14 cellular contexts compared by ENCODE assay signal in the genomic region with DNA sequence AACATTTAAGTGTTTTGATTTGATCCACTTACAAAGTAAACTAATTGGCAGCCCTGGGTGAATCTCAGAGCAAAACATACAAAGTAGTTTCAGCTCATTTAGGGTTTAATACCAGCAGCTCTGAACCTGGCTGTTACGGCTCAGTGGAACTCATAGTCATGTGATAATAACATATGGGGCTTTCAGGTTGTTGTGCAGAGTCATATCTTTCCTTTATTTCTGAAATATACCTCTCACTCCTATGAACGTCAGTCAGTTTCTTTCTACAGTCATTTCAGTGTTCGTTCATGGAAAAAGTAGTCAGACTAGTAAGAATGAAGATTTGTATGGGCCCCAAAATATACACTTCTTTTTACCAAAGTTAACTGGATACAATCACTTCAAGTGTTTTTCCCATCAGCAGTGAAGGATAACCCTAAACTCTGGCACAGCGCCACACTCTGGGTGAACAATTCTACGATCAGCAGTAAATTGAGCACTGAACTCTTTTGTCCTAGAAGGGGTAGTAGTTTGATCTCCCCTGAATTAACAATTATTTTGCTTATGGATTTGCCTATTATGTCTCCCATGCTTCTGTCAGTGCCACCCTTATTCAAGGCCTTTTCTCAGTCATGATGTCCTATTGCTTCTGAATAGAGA.
DNase-seq lines count a peak whose midpoint lies in the region; ATAC-seq and TF ChIP-seq lines count a peak whose summit lies in the region.
"Had no signal": no experiment of that assay in that cellular context is flagged by ENCODE, and none has a peak within 500 bp of the region (broad histone marks: within the 10 kb centered on the region; RNA-seq: fewer than 3 reads in every experiment).

No MANE protein-coding gene starts in this region.

- H3K9me3 ChIP-seq in H9 (ENCODE audit: control insufficient read depth, low read depth, low read length), result no peaks in the 10 kb centered on the region
- no peaks in the 10 kb centered on the region for H3K9me3 ChIP-seq in thyroid gland
- H3K9me3 ChIP-seq: heart right ventricle, spleen had no signal

- no peak overlapping the region for H2AFZ ChIP-seq in H9 (ENCODE audit: low read length)
- H2AFZ ChIP-seq: PC-9 had no signal

- no peak overlapping the region for H3K23ac ChIP-seq in H9 (ENCODE audit: insufficient read length, low read depth, low read length)

- H4K5ac ChIP-seq in H9 (ENCODE audit: insufficient read length, low read depth, low read length), result no peak overlapping the region

- H4K20me1 ChIP-seq in H9 (ENCODE audit: control insufficient read depth, insufficient read depth, insufficient read length), result no peaks in the 10 kb centered on the region

- peak; percentile 11 for DNase-seq in NCI-H82 (lab: John Stamatoyannopoulos, UW)
- DNase-seq in NCI-H82 treated with DMSO at 0.1 percent for 48 hours (lab: John Stamatoyannopoulos, UW; ENCODE audit: unreplicated experiment), result no peak
- no peak for DNase-seq in H9
- peak; percentile 25 to 34 for DNase-seq in thyroid gland
- no peak for DNase-seq in SKM-1 (lab: John Stamatoyannopoulos, UW; ENCODE audit: unreplicated experiment)
- no peak for DNase-seq in hepatic stellate cell (ENCODE audit: low spot score)
- no peak for DNase-seq in erythroblast (lab: John Stamatoyannopoulos, UW)
- DNase-seq: activated naive CD4-positive, alpha-beta T cell; heart right ventricle; PC-9; spleen; stimulated activated naive CD8-positive, alpha-beta T cell treated with anti-CD3 and anti-CD28 coated beads, Interleukin-15, Interleukin-2, amounts not matched to agents 100 U/mL and 50 U/mL, for 24 hours had no signal

- H3K36me3 ChIP-seq in thyroid gland, result no peaks in the 10 kb centered on the region
- H3K36me3 ChIP-seq: heart right ventricle, spleen had no signal

- H3K27ac ChIP-seq in H9 (ENCODE audit: insufficient read length, low read depth, low read length) (no peak overlapping the region), thyroid gland (no peak overlapping the region)
- H3K27ac ChIP-seq: heart right ventricle, PC-9, spleen had no signal

- no peaks in the 10 kb centered on the region for H3K27me3 Mint-ChIP-seq in H9 (ENCODE audit: low read depth)
- H3K27me3 Mint-ChIP-seq: dendritic cell treated with granulocyte-macrophage colony-stimulating factor and Interleukin-4, amounts not matched to agents 40 ng/mL and 50 ng/mL, for 4 days had no signal

- no peak overlapping the region for H3T11ph ChIP-seq in H9 (ENCODE audit: low read length)

- TF ChIP-seq CTCF in H9 (conservative IDR thresholded peaks at IDR 0.05), result peak; percentile 55
- no peak for TF ChIP-seq CTCF in thyroid gland (IDR thresholded peaks at IDR 0.05)

- no peak overlapping the region for H3K56ac ChIP-seq in H9 (ENCODE audit: insufficient read length, low read depth, low read length)

- H4K8ac ChIP-seq in H9 (replicated peaks; ENCODE audit: insufficient read length, low read depth, low read length), result no peak overlapping the region

- no CpG with 5 or more reads among the region's 5 CpGs for WGBS in H9 (ENCODE audit: extremely low coverage, insufficient read length, low lambda C conversion rate)
- WGBS in thyroid gland, 2 donors, result 63 to 70% methylated on average over 5 of the region's 5 CpGs

- H2AK5ac ChIP-seq in H9 (ENCODE audit: insufficient read length, low read length), result no peak overlapping the region

- TF ChIP-seq POLR2A in thyroid gland (IDR thresholded peaks at IDR 0.05) (no peak), erythroblast (IDR thresholded peaks at IDR 0.05; ENCODE audit: low read length) (no peak)

- H3K79me2 ChIP-seq in H9 (ENCODE audit: insufficient read depth, low read length), result no peaks in the 10 kb centered on the region

- H2BK15ac ChIP-seq in H9 (ENCODE audit: low read depth, low read length), result no peak overlapping the region

- H3K4me2 ChIP-seq in H9 (ENCODE audit: insufficient read depth, insufficient read length, low read length), result no peak overlapping the region
- H3K4me2 ChIP-seq: PC-9 had no signal

- no peak overlapping the region for H2BK20ac ChIP-seq in H9 (ENCODE audit: low read depth, low read length, poor library complexity, severe bottlenecking)

- no peak overlapping the region for H3K9ac ChIP-seq in H9 (ENCODE audit: extremely low read depth, insufficient read length, low read length)

- no peaks in the 10 kb centered on the region for H3K9me3 Mint-ChIP-seq in H9
- H3K9me3 Mint-ChIP-seq: dendritic cell treated with granulocyte-macrophage colony-stimulating factor and Interleukin-4, amounts not matched to agents 40 ng/mL and 50 ng/mL, for 4 days had no signal

- no peak overlapping the region; a peak in 1 of 7 replicates for H3K27ac Mint-ChIP-seq in H9
- H3K27ac Mint-ChIP-seq: dendritic cell treated with granulocyte-macrophage colony-stimulating factor and Interleukin-4, amounts not matched to agents 40 ng/mL and 50 ng/mL, for 4 days had no signal

- no peak overlapping the region for H4K91ac ChIP-seq in H9 (ENCODE audit: insufficient read length, low read depth, low read length)

- peaks cover 2% of the 10 kb centered on the region; the same call in 1 of the 2 replicates for H3K4me1 ChIP-seq in H9 (ENCODE audit: insufficient read depth, low read length)
- no peaks in the 10 kb centered on the region for H3K4me1 ChIP-seq in thyroid gland
- H3K4me1 ChIP-seq: spleen had no signal

- peak; percentile 90 for ATAC-seq in HG03378 (IDR thresholded peaks at IDR 0.05; ENCODE audit: unreplicated experiment)
- ATAC-seq: heart right ventricle; stimulated activated naive CD8-positive, alpha-beta T cell treated with anti-CD3 and anti-CD28 coated beads, Interleukin-15, Interleukin-2, amounts not matched to agents 100 U/mL and 50 U/mL, for 24 hours had no signal

- H2BK12ac ChIP-seq in H9 (ENCODE audit: insufficient read length, low read depth, low read length), result no peak overlapping the region

- no peak overlapping the region for H3K18ac ChIP-seq in H9 (ENCODE audit: insufficient read length, low read depth, low read length)

- H3K79me1 ChIP-seq in H9 (ENCODE audit: insufficient read depth, low read depth, low read length, poor library complexity, severe bottlenecking), result no peaks in the 10 kb centered on the region

- H3K23me2 ChIP-seq in H9 (ENCODE audit: insufficient read length, low read depth, low read length, poor library complexity, severe bottlenecking), result no peaks in the 10 kb centered on the region

- intact Hi-C loops in thyroid gland (cut with DNase I), result no loop called here

- no peak overlapping the region for H2BK120ac ChIP-seq in H9 (ENCODE audit: low read depth, low read length, poor library complexity, severe bottlenecking)

- no peak overlapping the region for H3K4ac ChIP-seq in H9 (ENCODE audit: low read depth, low read length)

- H3K4me3 Mint-ChIP-seq in H9, result no peak overlapping the region
- H3K4me3 Mint-ChIP-seq: dendritic cell treated with granulocyte-macrophage colony-stimulating factor and Interleukin-4, amounts not matched to agents 40 ng/mL and 50 ng/mL, for 4 days had no signal

- no peak overlapping the region for H2BK5ac ChIP-seq in H9 (ENCODE audit: insufficient read length, low read length)

- no peaks in the 10 kb centered on the region for H3K27me3 ChIP-seq in H9 (ENCODE audit: insufficient read depth, low read length)
- no peaks in the 10 kb centered on the region for H3K27me3 ChIP-seq in thyroid gland
- H3K27me3 ChIP-seq: heart right ventricle, spleen had no signal

- H3K14ac ChIP-seq in H9 (ENCODE audit: insufficient read depth, low read length), result no peak overlapping the region

- H3K36me3 Mint-ChIP-seq in H9 (ENCODE audit: insufficient read depth in 1 of 3, low read depth in 3 of 3), result no peaks in the 10 kb centered on the region

- peaks cover 27 to 30% of the 10 kb centered on the region in 2 experiments for H3K4me1 Mint-ChIP-seq in H9

- H3K4me3 ChIP-seq in thyroid gland (replicated peaks in 1 of 3), result no peak overlapping the region
- H3K4me3 ChIP-seq: heart right ventricle, PC-9, spleen had no signal

Comparison
In these comparisons a context has a peak if more than half of its experiments do, and no peak if none do; other contexts are left out.
1. DNase-seq: peak in NCI-H82 (single experiment) and thyroid gland (2 of 2); none in NCI-H82 treated with DMSO at 0.1 percent for 48 hours (single experiment), H9 (single experiment), SKM-1 (single experiment), hepatic stellate cell (single experiment) and erythroblast (0 of 2).